In the genomic region with DNA sequence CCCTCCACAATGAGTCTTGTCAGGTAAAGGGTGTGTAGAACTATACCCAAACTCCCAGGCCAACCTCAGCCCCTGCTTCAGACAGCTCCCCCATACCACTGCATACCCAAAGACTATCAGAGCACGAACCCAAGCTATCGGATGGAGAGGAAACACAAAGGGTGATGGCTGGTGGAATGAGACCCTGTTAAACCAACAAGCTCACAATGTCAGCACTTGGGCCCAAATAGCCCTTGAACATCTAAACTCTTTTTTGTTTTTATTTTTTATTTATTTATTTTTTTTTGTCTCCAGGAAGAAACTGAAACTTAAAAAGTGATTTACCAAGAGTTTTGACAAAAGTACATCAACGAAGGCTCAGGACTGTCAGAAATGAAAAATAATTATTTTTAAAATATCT, we compare ENCODE assay signal across 25 cellular contexts. TPM values are rescaled to one million over a fixed set of nuclear protein-coding genes. Genes with fewer than 3 reads are reported as not detected.
DNase-seq lines count a peak whose midpoint lies in the region; ATAC-seq and TF ChIP-seq lines count a peak whose summit lies in the region.
"Had no signal": no experiment of that assay in that cellular context is flagged by ENCODE, and none has a peak within 500 bp of the region (broad histone marks: within the 10 kb centered on the region; RNA-seq: fewer than 3 reads in every experiment).

No MANE protein-coding gene starts in this region.

- H3K27ac Mint-ChIP-seq in activated naive CD4-positive, alpha-beta T cell treated with anti-CD3 and anti-CD28 coated beads, Interleukin-2, amount 50 U/mL, for 24 hours, result peak overlapping the region; percentile 73
- peak overlapping the region; percentile 62 for H3K27ac Mint-ChIP-seq in WTC11
- H3K27ac Mint-ChIP-seq: activated CD4-positive, alpha-beta T cell treated with anti-CD3 and anti-CD28 coated beads, Interleukin-2, amount 10 ng/mL, durations not matched to agents 24 days and 14 days had no signal

- no peaks in the 10 kb centered on the region for H3K27me3 Mint-ChIP-seq in activated naive CD4-positive, alpha-beta T cell treated with anti-CD3 and anti-CD28 coated beads, Interleukin-2, amount 50 U/mL, for 24 hours
- no peaks in the 10 kb centered on the region for H3K27me3 Mint-ChIP-seq in WTC11 (ENCODE audit: low read depth)
- H3K27me3 Mint-ChIP-seq: activated CD4-positive, alpha-beta T cell treated with anti-CD3 and anti-CD28 coated beads, Interleukin-2, amount 10 ng/mL, durations not matched to agents 24 days and 14 days had no signal

- H3K4me1 Mint-ChIP-seq in activated naive CD4-positive, alpha-beta T cell treated with anti-CD3 and anti-CD28 coated beads, Interleukin-2, amount 50 U/mL, for 24 hours, result peaks cover 81% of the 10 kb centered on the region
- H3K4me1 Mint-ChIP-seq in WTC11, result peaks cover 22% of the 10 kb centered on the region

- no peaks in the 10 kb centered on the region for H3K36me3 Mint-ChIP-seq in activated naive CD4-positive, alpha-beta T cell treated with anti-CD3 and anti-CD28 coated beads, Interleukin-2, amount 50 U/mL, for 24 hours
- H3K36me3 Mint-ChIP-seq in WTC11, result peaks cover 3% of the 10 kb centered on the region; the same call in 1 of the 2 replicates

- ATAC-seq in WTC11 (peak; percentile 31), GM21381 (IDR thresholded peaks at IDR 0.05; ENCODE audit: unreplicated experiment) (no peak), GM19023 (IDR thresholded peaks at IDR 0.05; ENCODE audit: unreplicated experiment) (no peak)
- ATAC-seq: HCT116, heart left ventricle, lower lobe of right lung, right cardiac atrium had no signal

- CTCF ChIA-PET in WTC11 (lab: Charles Lee), result interaction anchor here (0.9 to 2.5 kb wide), 6 partner anchors 11 to 66 kb away, joined by 3 to 17 read pairs (median 7); a partner anchor contains a TSS

- no peak for DNase-seq in activated naive CD4-positive, alpha-beta T cell treated with anti-CD3 and anti-CD28 coated beads, Interleukin-2, amount 50 U/mL, for 16 hours
- DNase-seq in WTC11 (ENCODE audit: low spot score) (no peak), left kidney (ENCODE audit: low read depth, low spot score) (peak; percentile 47), ureter (ENCODE audit: low spot score) (no peak)
- DNase-seq: activated CD4-positive, alpha-beta T cell treated with anti-CD3 and anti-CD28 coated beads, Interleukin-2, amount 10 ng/mL, durations not matched to agents 24 days and 14 days; activated T-cell treated with anti-CD3 and anti-CD28 coated beads for 4 hours; COR-L47; DND-41; heart left ventricle; KG1; lower lobe of right lung; MV-4-11; NCI-H187 treated with DMSO at 0.1 percent for 48 hours; NCI-H2227 treated with DMSO at 0.1 percent for 48 hours; NCI-H748 treated with DMSO at 0.1 percent for 48 hours; right cardiac atrium; SHP77 had no signal

- H3K9me3 Mint-ChIP-seq in activated naive CD4-positive, alpha-beta T cell treated with anti-CD3 and anti-CD28 coated beads, Interleukin-2, amount 50 U/mL, for 24 hours, result no peaks in the 10 kb centered on the region
- H3K9me3 Mint-ChIP-seq in WTC11, result no peaks in the 10 kb centered on the region
- H3K9me3 Mint-ChIP-seq: activated CD4-positive, alpha-beta T cell treated with anti-CD3 and anti-CD28 coated beads, Interleukin-2, amount 10 ng/mL, durations not matched to agents 24 days and 14 days had no signal

- POLR2A ChIA-PET in WTC11 (lab: Charles Lee), result no interaction called here

- TF ChIP-seq CTCF in WTC11 (IDR thresholded peaks at IDR 0.05), result no peak

- no peak overlapping the region for H3K4me3 Mint-ChIP-seq in activated naive CD4-positive, alpha-beta T cell treated with anti-CD3 and anti-CD28 coated beads, Interleukin-2, amount 50 U/mL, for 24 hours
- no peak overlapping the region for H3K4me3 Mint-ChIP-seq in WTC11
- H3K4me3 Mint-ChIP-seq: activated CD4-positive, alpha-beta T cell treated with anti-CD3 and anti-CD28 coated beads, Interleukin-2, amount 10 ng/mL, durations not matched to agents 24 days and 14 days had no signal

TF ChIP-seq in WTC11, 78 proteins besides CTCF, POLR2A, EP300 and RAD21:
- TF ChIP-seq, protein P1, sequence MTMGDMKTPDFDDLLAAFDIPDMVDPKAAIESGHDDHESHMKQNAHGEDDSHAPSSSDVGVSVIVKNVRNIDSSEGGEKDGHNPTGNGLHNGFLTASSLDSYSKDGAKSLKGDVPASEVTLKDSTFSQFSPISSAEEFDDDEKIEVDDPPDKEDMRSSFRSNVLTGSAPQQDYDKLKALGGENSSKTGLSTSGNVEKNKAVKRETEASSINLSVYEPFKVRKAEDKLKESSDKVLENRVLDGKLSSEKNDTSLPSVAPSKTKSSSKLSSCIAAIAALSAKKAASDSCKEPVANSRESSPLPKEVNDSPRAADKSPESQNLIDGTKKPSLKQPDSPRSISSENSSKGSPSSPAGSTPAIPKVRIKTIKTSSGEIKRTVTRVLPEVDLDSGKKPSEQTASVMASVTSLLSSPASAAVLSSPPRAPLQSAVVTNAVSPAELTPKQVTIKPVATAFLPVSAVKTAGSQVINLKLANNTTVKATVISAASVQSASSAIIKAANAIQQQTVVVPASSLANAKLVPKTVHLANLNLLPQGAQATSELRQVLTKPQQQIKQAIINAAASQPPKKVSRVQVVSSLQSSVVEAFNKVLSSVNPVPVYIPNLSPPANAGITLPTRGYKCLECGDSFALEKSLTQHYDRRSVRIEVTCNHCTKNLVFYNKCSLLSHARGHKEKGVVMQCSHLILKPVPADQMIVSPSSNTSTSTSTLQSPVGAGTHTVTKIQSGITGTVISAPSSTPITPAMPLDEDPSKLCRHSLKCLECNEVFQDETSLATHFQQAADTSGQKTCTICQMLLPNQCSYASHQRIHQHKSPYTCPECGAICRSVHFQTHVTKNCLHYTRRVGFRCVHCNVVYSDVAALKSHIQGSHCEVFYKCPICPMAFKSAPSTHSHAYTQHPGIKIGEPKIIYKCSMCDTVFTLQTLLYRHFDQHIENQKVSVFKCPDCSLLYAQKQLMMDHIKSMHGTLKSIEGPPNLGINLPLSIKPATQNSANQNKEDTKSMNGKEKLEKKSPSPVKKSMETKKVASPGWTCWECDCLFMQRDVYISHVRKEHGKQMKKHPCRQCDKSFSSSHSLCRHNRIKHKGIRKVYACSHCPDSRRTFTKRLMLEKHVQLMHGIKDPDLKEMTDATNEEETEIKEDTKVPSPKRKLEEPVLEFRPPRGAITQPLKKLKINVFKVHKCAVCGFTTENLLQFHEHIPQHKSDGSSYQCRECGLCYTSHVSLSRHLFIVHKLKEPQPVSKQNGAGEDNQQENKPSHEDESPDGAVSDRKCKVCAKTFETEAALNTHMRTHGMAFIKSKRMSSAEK (CRISPR knock-in tag; IDR thresholded peaks at IDR 0.05; ENCODE audit: borderline replicate concordance), result no peak
- TF ChIP-seq SMAD4 (CRISPR knock-in tag; IDR thresholded peaks at IDR 0.05) (no peak), CBFB (CRISPR knock-in tag; IDR thresholded peaks at IDR 0.05; ENCODE audit: low read depth) (no peak), CREB1 (CRISPR knock-in tag; IDR thresholded peaks at IDR 0.05) (no peak), SMAD3 (CRISPR knock-in tag; IDR thresholded peaks at IDR 0.05; ENCODE audit: borderline replicate concordance) (no peak), SP1 (CRISPR knock-in tag; conservative IDR thresholded peaks at IDR 0.05) (no peak), GTF2I (CRISPR knock-in tag; conservative IDR thresholded peaks at IDR 0.05) (no peak), KAT7 (CRISPR knock-in tag; IDR thresholded peaks at IDR 0.05; ENCODE audit: borderline replicate concordance) (no peak), JAZF1 (CRISPR knock-in tag; IDR thresholded peaks at IDR 0.05) (no peak), RORB (CRISPR knock-in tag; IDR thresholded peaks at IDR 0.05) (no peak), ZNF671 (CRISPR knock-in tag; IDR thresholded peaks at IDR 0.05) (no peak)
- TF ChIP-seq, protein P2, sequence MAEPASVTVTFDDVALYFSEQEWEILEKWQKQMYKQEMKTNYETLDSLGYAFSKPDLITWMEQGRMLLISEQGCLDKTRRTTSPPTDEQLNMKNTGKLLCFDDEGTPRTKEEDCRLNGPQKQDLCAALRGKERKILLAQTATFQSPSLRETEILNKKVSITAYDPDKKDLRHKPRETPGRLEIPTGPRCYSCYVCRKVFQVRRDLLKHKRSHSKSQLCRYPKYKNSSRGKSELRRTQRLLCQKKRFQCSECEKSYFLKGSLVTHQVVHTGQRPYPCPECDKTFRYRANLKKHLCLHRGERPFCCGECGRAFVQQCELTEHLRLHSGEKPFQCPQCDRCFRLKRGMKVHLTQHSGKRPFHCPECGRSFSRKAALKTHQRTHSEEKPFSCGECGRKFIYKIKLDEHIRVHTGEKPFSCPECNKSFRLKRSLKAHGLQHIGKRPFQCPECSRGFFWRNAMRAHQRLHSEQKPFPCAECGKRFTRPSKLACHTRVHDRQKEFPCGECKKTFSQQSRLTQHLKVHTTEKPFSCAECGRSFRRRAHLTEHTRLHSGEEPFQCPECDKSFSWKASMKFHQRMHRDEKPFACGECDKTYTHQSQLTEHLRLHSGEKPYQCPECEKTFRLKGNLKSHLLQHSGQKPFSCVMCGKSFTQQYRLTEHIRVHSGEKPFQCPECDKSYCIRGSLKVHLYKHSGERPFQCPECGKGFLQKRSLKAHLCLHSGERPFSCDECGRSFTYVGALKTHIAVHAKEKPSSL (CRISPR knock-in tag; conservative IDR thresholded peaks at IDR 0.05), result no peak
- TF ChIP-seq, protein P3, sequence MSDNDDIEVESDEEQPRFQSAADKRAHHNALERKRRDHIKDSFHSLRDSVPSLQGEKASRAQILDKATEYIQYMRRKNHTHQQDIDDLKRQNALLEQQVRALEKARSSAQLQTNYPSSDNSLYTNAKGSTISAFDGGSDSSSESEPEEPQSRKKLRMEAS (CRISPR knock-in tag; IDR thresholded peaks at IDR 0.05), result no peak; the same call in 1 of the 2 replicates
- TF ChIP-seq, protein P4, sequence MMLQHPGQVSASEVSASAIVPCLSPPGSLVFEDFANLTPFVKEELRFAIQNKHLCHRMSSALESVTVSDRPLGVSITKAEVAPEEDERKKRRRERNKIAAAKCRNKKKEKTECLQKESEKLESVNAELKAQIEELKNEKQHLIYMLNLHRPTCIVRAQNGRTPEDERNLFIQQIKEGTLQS (CRISPR knock-in tag; conservative IDR thresholded peaks at IDR 0.05), result no peak

RNA-seq across cellular contexts. Expression of a gene that starts 10.6 kb away (rescaled TPM):
- total RNA-seq in WTC11 (2021) (56.8 to 64.2 TPM (median 60.3 TPM) in 3 replicates), ureter (68.7 TPM)

RNA-seq across cellular contexts. Expression of a gene that starts 19.5 kb away (rescaled TPM):
- total RNA-seq in WTC11 (2021) (not detected in 3 replicates), ureter (not detected)
- total RNA-seq: activated CD4-positive, alpha-beta T cell treated with anti-CD3 and anti-CD28 coated beads, Interleukin-2, amount 10 ng/mL, durations not matched to agents 24 days and 14 days; bronchial epithelial cell; HT-29; lower lobe of right lung; osteocyte; right cardiac atrium; temporal lobe had no signal

RNA-seq across cellular contexts. Expression of a gene that starts 32.9 kb away (rescaled TPM):
- total RNA-seq in WTC11 (2021) (18.0 to 19.3 TPM (median 18.3 TPM) in 3 replicates), ureter (14.6 TPM)

RNA-seq across cellular contexts. Expression of a gene that starts 38.5 kb away (rescaled TPM):
- total RNA-seq in WTC11 (2021) (0.44 to 0.68 TPM in 2 of 3 replicates, not detected in the other), ureter (not detected)
- total RNA-seq: activated CD4-positive, alpha-beta T cell treated with anti-CD3 and anti-CD28 coated beads, Interleukin-2, amount 10 ng/mL, durations not matched to agents 24 days and 14 days; bronchial epithelial cell; heart left ventricle; HT-29; lower lobe of right lung; osteocyte; right cardiac atrium had no signal
